Comparison of ENCODE assay signal across 13 cellular contexts in the genomic region with DNA sequence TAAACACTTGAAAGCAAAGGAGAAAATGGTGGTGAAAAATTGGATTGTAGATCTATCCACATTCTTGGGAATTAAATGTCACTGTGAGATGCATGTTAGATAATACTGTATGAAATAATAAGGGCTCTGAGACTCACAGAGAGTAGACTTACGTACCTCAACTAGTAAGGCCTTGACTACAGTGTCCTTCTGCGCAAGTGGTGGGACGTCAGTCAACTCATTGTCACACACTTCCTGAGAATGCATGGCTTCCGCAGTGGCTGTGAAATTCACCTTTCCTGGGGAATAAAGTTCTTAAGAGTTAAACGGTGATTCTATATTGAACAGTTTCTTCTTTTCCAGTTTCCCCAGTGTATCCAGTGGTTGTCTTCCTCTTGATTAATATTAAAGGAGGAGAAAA. TPM values are rescaled to one million over a fixed set of nuclear protein-coding genes. Genes with fewer than 3 reads are reported as not detected.
DNase-seq lines count a peak whose midpoint lies in the region; ATAC-seq and TF ChIP-seq lines count a peak whose summit lies in the region.
"Had no signal": no experiment of that assay in that cellular context is flagged by ENCODE, and none has a peak within 500 bp of the region (broad histone marks: within the 10 kb centered on the region; RNA-seq: fewer than 3 reads in every experiment).

No MANE protein-coding gene starts in this region.

- no peak for DNase-seq in T-helper 1 cell
- DNase-seq in T-cell = no peak
- DNase-seq in spleen = no peak
- DNase-seq in HAP-1 (ENCODE audit: low spot score in 2 of 2) = no peak
- no peak for DNase-seq in hepatocyte (ENCODE audit: low spot score)
- no peak for DNase-seq in ureter (ENCODE audit: low spot score)
- DNase-seq: NCI-H1436, NCI-H524 treated with DMSO at 0.1 percent for 48 hours had no signal

- H3K4me1 ChIP-seq in gastroesophageal sphincter (no peaks in the 10 kb centered on the region), spleen (peaks cover 0 to 16% (median 4%) of the 10 kb centered on the region in 6 donors), HAP-1 (no peaks in the 10 kb centered on the region), hepatocyte (ENCODE audit: insufficient read depth) (no peaks in the 10 kb centered on the region)

- H3K4me3 ChIP-seq in gastroesophageal sphincter (peak overlapping the region; percentile 29 to 49), spleen (peak overlapping the region; percentile 27 to 62 (median 36)), HAP-1 (no peak overlapping the region), hepatocyte (no peak overlapping the region)
- H3K4me3 ChIP-seq: K562 had no signal

- H3K4me2 ChIP-seq in hepatocyte = no peak overlapping the region

- in situ Hi-C loops in HAP-1 (cut with MboI; ENCODE audit: low sequenced_read_pairs) = no loop called here

- no peak for ATAC-seq in T-cell (replicated peaks in 1 of 4)
- ATAC-seq in gastroesophageal sphincter = no peak
- ATAC-seq: K562 had no signal

- TF ChIP-seq POLR2A in gastroesophageal sphincter (IDR thresholded peaks at IDR 0.05) (no peak), spleen (IDR thresholded peaks at IDR 0.05) (no peak)

- peak overlapping the region in 2 of 4 donors; percentile 54 to 65 for H3K27ac ChIP-seq in gastroesophageal sphincter
- peak overlapping the region; percentile 36 to 80 (median 70) for H3K27ac ChIP-seq in spleen
- H3K27ac ChIP-seq in hepatocyte = no peak overlapping the region

- H4K20me1 ChIP-seq in hepatocyte (ENCODE audit: insufficient read depth, poor library complexity, severe bottlenecking) = no peaks in the 10 kb centered on the region

- intact Hi-C loops in spleen (cut with DNase I; ENCODE audit: low total_unique reads) = loop anchor here (5.0 kb wide), 1 partner anchor 128 kb away; no protein-coding TSS in a partner anchor

- no peak for TF ChIP-seq EP300 in gastroesophageal sphincter (IDR thresholded peaks at IDR 0.05)

- peak overlapping the region; percentile 87 for H3K4me3 Mint-ChIP-seq in T-helper 1 cell treated with Interleukin-12 subunit alpha and Interleukin-12 subunit beta and Interleukin-4 antibody, amounts not matched to agents 30 μg/mL and 1 μg/mL, for 36 hours
- H3K4me3 Mint-ChIP-seq in T-cell = peak overlapping the region; percentile 22 to 94 (median 86)
- H3K4me3 Mint-ChIP-seq: mesothelial cell of epicardium had no signal

- TF ChIP-seq CTCF in gastroesophageal sphincter (IDR thresholded peaks at IDR 0.05) (no peak), spleen (IDR thresholded peaks at IDR 0.05 in 8 of 11, conservative IDR thresholded peaks at IDR 0.05 in 3 of 11) (no peak), hepatocyte (IDR thresholded peaks at IDR 0.05; ENCODE audit: poor library complexity) (no peak)

- H2AFZ ChIP-seq in hepatocyte = no peak overlapping the region

- peaks cover 12% of the 10 kb centered on the region for H3K4me1 Mint-ChIP-seq in T-helper 1 cell treated with Interleukin-12 subunit alpha and Interleukin-12 subunit beta and Interleukin-4 antibody, amounts not matched to agents 30 μg/mL and 1 μg/mL, for 36 hours (ENCODE audit: low read depth)
- peaks cover 12 to 21% (median 13%) of the 10 kb centered on the region in 3 donors for H3K4me1 Mint-ChIP-seq in T-cell
- H3K4me1 Mint-ChIP-seq: mesothelial cell of epicardium had no signal

- peaks cover 2% of the 10 kb centered on the region for H3K36me3 Mint-ChIP-seq in T-helper 1 cell treated with Interleukin-12 subunit alpha and Interleukin-12 subunit beta and Interleukin-4 antibody, amounts not matched to agents 30 μg/mL and 1 μg/mL, for 36 hours (ENCODE audit: low read depth)
- H3K36me3 Mint-ChIP-seq in T-cell = peaks cover 3% of the 10 kb centered on the region
- H3K36me3 Mint-ChIP-seq: mesothelial cell of epicardium had no signal

- H3K27me3 Mint-ChIP-seq in T-helper 1 cell treated with Interleukin-12 subunit alpha and Interleukin-12 subunit beta and Interleukin-4 antibody, amounts not matched to agents 30 μg/mL and 1 μg/mL, for 36 hours (ENCODE audit: low read depth) = peaks cover 27% of the 10 kb centered on the region
- peaks cover 0 to 4% of the 10 kb centered on the region in 2 donors for H3K27me3 Mint-ChIP-seq in T-cell

- no peaks in the 10 kb centered on the region for H3K9me3 ChIP-seq in gastroesophageal sphincter
- H3K9me3 ChIP-seq in spleen = no peaks in the 10 kb centered on the region
- no peaks in the 10 kb centered on the region for H3K9me3 ChIP-seq in HAP-1
- no peaks in the 10 kb centered on the region for H3K9me3 ChIP-seq in hepatocyte (ENCODE audit: low read depth)

- WGBS in gastroesophageal sphincter (ENCODE audit: low coverage in 1 of 2), 2 donors = 83 to 85% methylated on average over 5 of the region's 5 CpGs
- 63 to 85% (median 75%) methylated on average over 5 of the region's 5 CpGs for WGBS in spleen, 5 donors
- WGBS in hepatocyte (ENCODE audit: low lambda C conversion rate, missing lambda C conversion rate) = 93% methylated on average over 5 of the region's 5 CpGs

- H3K27ac Mint-ChIP-seq in T-helper 1 cell treated with Interleukin-12 subunit alpha and Interleukin-12 subunit beta and Interleukin-4 antibody, amounts not matched to agents 30 μg/mL and 1 μg/mL, for 36 hours = no peak overlapping the region
- H3K27ac Mint-ChIP-seq in T-cell = no peak overlapping the region
- H3K27ac Mint-ChIP-seq: mesothelial cell of epicardium had no signal

- H3K36me3 ChIP-seq in gastroesophageal sphincter (no peaks in the 10 kb centered on the region), spleen (no peaks in the 10 kb centered on the region), HAP-1 (replicated peaks) (no peaks in the 10 kb centered on the region), hepatocyte (replicated peaks; ENCODE audit: insufficient read depth, low read depth) (no peaks in the 10 kb centered on the region)

- POLR2A ChIA-PET in T-cell (lab: Charles Lee) = no interaction called here

- no peaks in the 10 kb centered on the region for H3K9me2 ChIP-seq in hepatocyte (replicated peaks; ENCODE audit: insufficient read depth)

- H3K9me3 Mint-ChIP-seq in T-helper 1 cell treated with Interleukin-12 subunit alpha and Interleukin-12 subunit beta and Interleukin-4 antibody, amounts not matched to agents 30 μg/mL and 1 μg/mL, for 36 hours = no peaks in the 10 kb centered on the region
- no peaks in the 10 kb centered on the region for H3K9me3 Mint-ChIP-seq in T-cell
- H3K9me3 Mint-ChIP-seq: mesothelial cell of epicardium had no signal

- no peaks in the 10 kb centered on the region for H3K27me3 ChIP-seq in gastroesophageal sphincter
- peaks cover 0 to 3% (median 0%) of the 10 kb centered on the region in 7 donors for H3K27me3 ChIP-seq in spleen (replicated peaks in 1 of 7)
- H3K27me3 ChIP-seq in HAP-1 (ENCODE audit: low read depth) = peaks cover 10% of the 10 kb centered on the region; the same call in 1 of the 2 replicates
- no peaks in the 10 kb centered on the region for H3K27me3 ChIP-seq in hepatocyte

- H3K79me2 ChIP-seq in hepatocyte = no peaks in the 10 kb centered on the region

- CTCF ChIA-PET in T-cell (lab: Charles Lee) = no interaction called here

RNA-seq across cellular contexts. Expression of gene PZP, which starts 32.6 kb away (rescaled TPM):
- total RNA-seq in T-cell = not detected
- under 1 TPM in 2 of 4 donors, not detected in 2; 0.16 to 0.62 TPM for total RNA-seq in gastroesophageal sphincter
- 1 to 10 TPM in 5 of 7 donors, under 1 TPM in 2; 0.68 to 3.0 (median 1.3) TPM for total RNA-seq in spleen
- polyA plus RNA-seq in spleen = under 1 TPM; 0.06 to 0.70 (median 0.35) TPM
- 0.08 and 0.10 TPM in 2 replicates for total RNA-seq in hepatocyte
- polyA plus RNA-seq in hepatocyte = 0.45 and 0.49 TPM in 2 replicates
- total RNA-seq in ureter = 0.34 TPM
- total RNA-seq: A172, K562, mesothelial cell of epicardium had no signal

Comparison
In these comparisons a context has a peak if more than half of its experiments do, and no peak if none do; other contexts are left out.
1. H3K4me3 ChIP-seq: peak in gastroesophageal sphincter (2 of 2) and spleen (8 of 8); none in HAP-1 (single experiment) and hepatocyte (single experiment).